Comparison of ENCODE assay signal across 1 cellular context in genomic region chr10:87225148-87225547, GRCh38. TPM values are rescaled to one million over a fixed set of nuclear protein-coding genes. Genes with fewer than 3 reads are reported as not detected.
"Had no signal": no experiment of that assay in that cellular context is flagged by ENCODE, and none has a peak within 500 bp of the region (broad histone marks: within the 10 kb centered on the region; RNA-seq: fewer than 3 reads in every experiment).

A gene with protein sequence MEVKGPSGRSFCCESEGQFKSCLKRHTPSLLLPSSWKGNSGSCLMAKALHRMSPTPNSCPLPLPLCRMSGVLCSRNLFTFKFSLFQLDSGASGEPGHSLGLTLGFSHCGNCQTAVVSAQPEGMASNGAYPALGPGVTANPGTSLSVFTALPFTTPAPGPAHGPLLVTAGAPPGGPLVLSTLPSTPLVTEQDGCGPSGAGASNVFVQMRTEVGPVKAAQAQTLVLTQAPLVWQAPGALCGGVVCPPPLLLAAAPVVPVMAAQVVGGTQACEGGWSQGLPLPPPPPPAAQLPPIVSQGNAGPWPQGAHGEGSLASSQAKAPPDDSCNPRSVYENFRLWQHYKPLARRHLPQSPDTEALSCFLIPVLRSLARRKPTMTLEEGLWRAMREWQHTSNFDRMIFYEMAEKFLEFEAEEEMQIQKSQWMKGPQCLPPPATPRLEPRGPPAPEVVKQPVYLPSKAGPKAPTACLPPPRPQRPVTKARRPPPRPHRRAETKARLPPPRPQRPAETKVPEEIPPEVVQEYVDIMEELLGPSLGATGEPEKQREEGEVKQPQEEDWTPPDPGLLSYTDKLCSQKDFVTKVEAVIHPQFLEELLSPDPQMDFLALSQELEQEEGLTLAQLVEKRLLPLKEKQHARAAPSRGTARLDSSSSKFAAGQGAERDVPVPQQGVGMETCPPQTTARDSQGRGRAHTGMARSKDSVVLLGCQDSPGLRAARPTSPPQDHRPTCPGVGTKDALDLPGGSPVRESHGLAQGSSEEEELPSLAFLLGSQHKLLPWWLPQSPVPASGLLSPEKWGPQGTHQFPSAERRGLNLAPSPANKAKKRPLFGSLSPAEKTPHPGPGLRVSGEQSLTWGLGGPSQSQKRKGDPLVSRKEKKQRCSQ (plus strand): TSS chr10:87225448. CDS start chr10:87225831, 383 bp downstream.

RNA-seq across cellular contexts. Expression of the gene that starts here (rescaled TPM):
- total RNA-seq: RPMI7951 had no signal
